In the genomic region with DNA sequence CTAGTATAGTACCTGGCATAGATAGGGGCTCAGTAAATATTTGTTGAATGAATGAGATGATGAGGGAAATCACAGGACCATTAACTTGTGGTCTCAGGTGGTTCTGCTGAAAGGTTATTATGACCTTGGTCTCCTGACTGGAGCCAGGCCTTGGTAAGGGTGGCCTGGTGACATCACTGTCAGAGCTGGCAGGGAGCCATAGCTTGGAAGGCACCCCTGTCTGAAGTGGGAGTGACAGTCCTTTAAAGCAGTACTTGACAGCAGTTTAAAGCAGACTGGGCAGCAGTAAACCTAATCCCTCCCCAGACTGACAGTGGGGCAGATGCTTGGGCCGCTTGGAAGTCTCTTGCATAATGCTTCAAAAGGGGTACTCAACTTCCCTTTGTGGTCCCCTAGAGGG, we compare ENCODE assay signal across 1 cellular context.
TF ChIP-seq lines count a peak whose summit lies in the region.

No MANE protein-coding gene starts in this region.

TF ChIP-seq in SK-N-SH treated with all-trans-retinoic acid at 6 μM for 48 hours, 23 proteins besides CTCF, POLR2A, EP300 and RAD21 (continued from another document):
- TF ChIP-seq, protein P1, sequence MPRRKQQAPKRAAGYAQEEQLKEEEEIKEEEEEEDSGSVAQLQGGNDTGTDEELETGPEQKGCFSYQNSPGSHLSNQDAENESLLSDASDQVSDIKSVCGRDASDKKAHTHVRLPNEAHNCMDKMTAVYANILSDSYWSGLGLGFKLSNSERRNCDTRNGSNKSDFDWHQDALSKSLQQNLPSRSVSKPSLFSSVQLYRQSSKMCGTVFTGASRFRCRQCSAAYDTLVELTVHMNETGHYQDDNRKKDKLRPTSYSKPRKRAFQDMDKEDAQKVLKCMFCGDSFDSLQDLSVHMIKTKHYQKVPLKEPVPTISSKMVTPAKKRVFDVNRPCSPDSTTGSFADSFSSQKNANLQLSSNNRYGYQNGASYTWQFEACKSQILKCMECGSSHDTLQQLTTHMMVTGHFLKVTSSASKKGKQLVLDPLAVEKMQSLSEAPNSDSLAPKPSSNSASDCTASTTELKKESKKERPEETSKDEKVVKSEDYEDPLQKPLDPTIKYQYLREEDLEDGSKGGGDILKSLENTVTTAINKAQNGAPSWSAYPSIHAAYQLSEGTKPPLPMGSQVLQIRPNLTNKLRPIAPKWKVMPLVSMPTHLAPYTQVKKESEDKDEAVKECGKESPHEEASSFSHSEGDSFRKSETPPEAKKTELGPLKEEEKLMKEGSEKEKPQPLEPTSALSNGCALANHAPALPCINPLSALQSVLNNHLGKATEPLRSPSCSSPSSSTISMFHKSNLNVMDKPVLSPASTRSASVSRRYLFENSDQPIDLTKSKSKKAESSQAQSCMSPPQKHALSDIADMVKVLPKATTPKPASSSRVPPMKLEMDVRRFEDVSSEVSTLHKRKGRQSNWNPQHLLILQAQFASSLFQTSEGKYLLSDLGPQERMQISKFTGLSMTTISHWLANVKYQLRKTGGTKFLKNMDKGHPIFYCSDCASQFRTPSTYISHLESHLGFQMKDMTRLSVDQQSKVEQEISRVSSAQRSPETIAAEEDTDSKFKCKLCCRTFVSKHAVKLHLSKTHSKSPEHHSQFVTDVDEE (CRISPR knock-in tag; IDR thresholded peaks at IDR 0.05) = no peak
- no peak for TF ChIP-seq ZNF8 (CRISPR knock-in tag; IDR thresholded peaks at IDR 0.05)
- TF ChIP-seq, protein P2, sequence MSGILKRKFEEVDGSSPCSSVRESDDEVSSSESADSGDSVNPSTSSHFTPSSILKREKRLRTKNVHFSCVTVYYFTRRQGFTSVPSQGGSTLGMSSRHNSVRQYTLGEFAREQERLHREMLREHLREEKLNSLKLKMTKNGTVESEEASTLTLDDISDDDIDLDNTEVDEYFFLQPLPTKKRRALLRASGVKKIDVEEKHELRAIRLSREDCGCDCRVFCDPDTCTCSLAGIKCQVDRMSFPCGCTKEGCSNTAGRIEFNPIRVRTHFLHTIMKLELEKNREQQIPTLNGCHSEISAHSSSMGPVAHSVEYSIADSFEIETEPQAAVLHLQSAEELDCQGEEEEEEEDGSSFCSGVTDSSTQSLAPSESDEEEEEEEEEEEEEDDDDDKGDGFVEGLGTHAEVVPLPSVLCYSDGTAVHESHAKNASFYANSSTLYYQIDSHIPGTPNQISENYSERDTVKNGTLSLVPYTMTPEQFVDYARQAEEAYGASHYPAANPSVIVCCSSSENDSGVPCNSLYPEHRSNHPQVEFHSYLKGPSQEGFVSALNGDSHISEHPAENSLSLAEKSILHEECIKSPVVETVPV (CRISPR knock-in tag; IDR thresholded peaks at IDR 0.05) = no peak
